10 cellular contexts compared by ENCODE assay signal in the genomic region with DNA sequence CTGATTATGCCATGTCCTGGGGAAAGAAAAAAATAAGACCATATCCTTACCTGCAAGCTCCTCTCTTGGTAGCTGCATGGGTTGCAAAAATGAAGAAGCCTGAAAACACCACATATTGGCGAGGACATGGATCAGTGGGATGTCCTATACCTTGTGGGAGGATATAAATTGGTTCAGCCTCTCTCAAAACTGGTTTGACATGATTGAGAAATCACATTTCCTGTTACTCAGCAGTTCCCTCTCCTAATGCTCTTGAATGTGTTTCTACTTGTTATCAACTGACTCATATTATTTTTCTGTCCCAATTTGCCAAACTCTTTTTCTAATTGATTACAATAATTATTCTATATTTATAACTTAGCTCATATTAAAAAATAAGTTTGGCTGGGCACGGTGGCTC.
DNase-seq lines count a peak whose midpoint lies in the region; ATAC-seq, FAIRE-seq and TF ChIP-seq lines count a peak whose summit lies in the region.
"Had no signal": no experiment of that assay in that cellular context is flagged by ENCODE, and none has a peak within 500 bp of the region (broad histone marks: within the 10 kb centered on the region; RNA-seq: fewer than 3 reads in every experiment).

No MANE protein-coding gene starts in this region.

- no peak for FAIRE-seq in RCC 7860 (lab: Jason Lieb, UNC)

- DNase-seq in GM23338 (ENCODE audit: low spot score) (no peak), NCI-H460 (ENCODE audit: extremely low read depth, low read depth) (peak; percentile 9), epithelial cell of esophagus (ENCODE audit: low read depth) (peak; percentile 95), skeletal muscle cell (ENCODE audit: low read depth) (peak; percentile 48), RCC 7860 (ENCODE audit: low spot score) (no peak)
- DNase-seq in stimulated activated naive CD4-positive, alpha-beta T cell (lab: John Stamatoyannopoulos, UW): no peak
- DNase-seq: activated CD4-positive, alpha-beta T cell treated with anti-CD3 and anti-CD28 coated beads, Interleukin-2, amount 50 U/mL, for 48 hours; NCI-H524 had no signal

- H3K4me3 Mint-ChIP-seq in GM23338: no peak overlapping the region

- H3K27me3 ChIP-seq in GM23338 (ENCODE audit: insufficient read depth): no peaks in the 10 kb centered on the region

- H2AFZ ChIP-seq in GM23338: no peak overlapping the region

- H3K79me2 ChIP-seq in GM23338 (replicated peaks; ENCODE audit: insufficient read depth): no peaks in the 10 kb centered on the region

- no peaks in the 10 kb centered on the region for H3F3A ChIP-seq in GM23338 (replicated peaks; ENCODE audit: low read depth)

- no peaks in the 10 kb centered on the region for H3K9me2 ChIP-seq in GM23338 (ENCODE audit: insufficient read depth)

- no peaks in the 10 kb centered on the region for H3K4me1 ChIP-seq in GM23338 (ENCODE audit: insufficient read depth)

- no peaks in the 10 kb centered on the region for H3K9me3 Mint-ChIP-seq in GM23338

- ATAC-seq in GM23338: no peak
- no peak for ATAC-seq in GM18511 (IDR thresholded peaks at IDR 0.05; ENCODE audit: unreplicated experiment)
- ATAC-seq: activated naive CD4-positive, alpha-beta T cell treated with anti-CD3 and anti-CD28 coated beads, Interleukin-2, amount 50 U/mL, for 72 hours had no signal

- H3K27me3 Mint-ChIP-seq in GM23338 (ENCODE audit: insufficient read depth, low read depth, poor library complexity): no peaks in the 10 kb centered on the region

- H3K4me1 Mint-ChIP-seq in GM23338: peaks cover 5% of the 10 kb centered on the region; the same call in 1 of the 3 replicates

- peak overlapping the region; percentile 5; the same call in 1 of the 2 replicates for H3K27ac Mint-ChIP-seq in GM23338
- H3K27ac Mint-ChIP-seq: activated naive CD4-positive, alpha-beta T cell treated with anti-CD3 and anti-CD28 coated beads, Interleukin-2, amount 50 U/mL, for 72 hours had no signal

- H3K36me3 ChIP-seq in GM23338 (ENCODE audit: insufficient read depth): no peaks in the 10 kb centered on the region; the same call in 1 of the 2 replicates

- H3K4me3 ChIP-seq in GM23338 (no peak overlapping the region), epithelial cell of esophagus (ENCODE audit: low read length) (peak overlapping the region; percentile 34), skeletal muscle cell (ENCODE audit: low read depth, low read length) (no peak overlapping the region)

- TF ChIP-seq CTCF in GM23338 (conservative IDR thresholded peaks at IDR 0.05; ENCODE audit: low read depth in 2 of 2) (no peak), epithelial cell of esophagus (IDR thresholded peaks at IDR 0.05; ENCODE audit: insufficient read depth, low read depth, low read length, missing control alignments) (no peak)

- no peaks in the 10 kb centered on the region for H4K20me1 ChIP-seq in GM23338 (replicated peaks; ENCODE audit: insufficient read depth)

- H3K4me2 ChIP-seq in GM23338: no peak overlapping the region

- no peak overlapping the region for H3K27ac ChIP-seq in GM23338 (ENCODE audit: low read depth)

- H3K36me3 Mint-ChIP-seq in GM23338 (ENCODE audit: low read depth): no peaks in the 10 kb centered on the region

TF ChIP-seq in GM23338, 12 proteins besides CTCF, POLR2A, EP300 and RAD21 (continues in another document):
- TF ChIP-seq STAT1 (IDR thresholded peaks at IDR 0.05; ENCODE audit: unreplicated experiment) (no peak), ZNF114 (CRISPR knock-in tag; IDR thresholded peaks at IDR 0.05) (no peak), ZNF331 (CRISPR knock-in tag; IDR thresholded peaks at IDR 0.05; ENCODE audit: low read depth) (no peak), NANOG (IDR thresholded peaks at IDR 0.05; ENCODE audit: borderline replicate concordance) (no peak), CREB1 (CRISPR knock-in tag; IDR thresholded peaks at IDR 0.05; ENCODE audit: low read depth) (no peak), JUNB (IDR thresholded peaks at IDR 0.05; ENCODE audit: unreplicated experiment) (no peak)
- TF ChIP-seq, protein P1, sequence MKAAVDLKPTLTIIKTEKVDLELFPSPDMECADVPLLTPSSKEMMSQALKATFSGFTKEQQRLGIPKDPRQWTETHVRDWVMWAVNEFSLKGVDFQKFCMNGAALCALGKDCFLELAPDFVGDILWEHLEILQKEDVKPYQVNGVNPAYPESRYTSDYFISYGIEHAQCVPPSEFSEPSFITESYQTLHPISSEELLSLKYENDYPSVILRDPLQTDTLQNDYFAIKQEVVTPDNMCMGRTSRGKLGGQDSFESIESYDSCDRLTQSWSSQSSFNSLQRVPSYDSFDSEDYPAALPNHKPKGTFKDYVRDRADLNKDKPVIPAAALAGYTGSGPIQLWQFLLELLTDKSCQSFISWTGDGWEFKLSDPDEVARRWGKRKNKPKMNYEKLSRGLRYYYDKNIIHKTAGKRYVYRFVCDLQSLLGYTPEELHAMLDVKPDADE (IDR thresholded peaks at IDR 0.05): no peak
- TF ChIP-seq, protein P2, sequence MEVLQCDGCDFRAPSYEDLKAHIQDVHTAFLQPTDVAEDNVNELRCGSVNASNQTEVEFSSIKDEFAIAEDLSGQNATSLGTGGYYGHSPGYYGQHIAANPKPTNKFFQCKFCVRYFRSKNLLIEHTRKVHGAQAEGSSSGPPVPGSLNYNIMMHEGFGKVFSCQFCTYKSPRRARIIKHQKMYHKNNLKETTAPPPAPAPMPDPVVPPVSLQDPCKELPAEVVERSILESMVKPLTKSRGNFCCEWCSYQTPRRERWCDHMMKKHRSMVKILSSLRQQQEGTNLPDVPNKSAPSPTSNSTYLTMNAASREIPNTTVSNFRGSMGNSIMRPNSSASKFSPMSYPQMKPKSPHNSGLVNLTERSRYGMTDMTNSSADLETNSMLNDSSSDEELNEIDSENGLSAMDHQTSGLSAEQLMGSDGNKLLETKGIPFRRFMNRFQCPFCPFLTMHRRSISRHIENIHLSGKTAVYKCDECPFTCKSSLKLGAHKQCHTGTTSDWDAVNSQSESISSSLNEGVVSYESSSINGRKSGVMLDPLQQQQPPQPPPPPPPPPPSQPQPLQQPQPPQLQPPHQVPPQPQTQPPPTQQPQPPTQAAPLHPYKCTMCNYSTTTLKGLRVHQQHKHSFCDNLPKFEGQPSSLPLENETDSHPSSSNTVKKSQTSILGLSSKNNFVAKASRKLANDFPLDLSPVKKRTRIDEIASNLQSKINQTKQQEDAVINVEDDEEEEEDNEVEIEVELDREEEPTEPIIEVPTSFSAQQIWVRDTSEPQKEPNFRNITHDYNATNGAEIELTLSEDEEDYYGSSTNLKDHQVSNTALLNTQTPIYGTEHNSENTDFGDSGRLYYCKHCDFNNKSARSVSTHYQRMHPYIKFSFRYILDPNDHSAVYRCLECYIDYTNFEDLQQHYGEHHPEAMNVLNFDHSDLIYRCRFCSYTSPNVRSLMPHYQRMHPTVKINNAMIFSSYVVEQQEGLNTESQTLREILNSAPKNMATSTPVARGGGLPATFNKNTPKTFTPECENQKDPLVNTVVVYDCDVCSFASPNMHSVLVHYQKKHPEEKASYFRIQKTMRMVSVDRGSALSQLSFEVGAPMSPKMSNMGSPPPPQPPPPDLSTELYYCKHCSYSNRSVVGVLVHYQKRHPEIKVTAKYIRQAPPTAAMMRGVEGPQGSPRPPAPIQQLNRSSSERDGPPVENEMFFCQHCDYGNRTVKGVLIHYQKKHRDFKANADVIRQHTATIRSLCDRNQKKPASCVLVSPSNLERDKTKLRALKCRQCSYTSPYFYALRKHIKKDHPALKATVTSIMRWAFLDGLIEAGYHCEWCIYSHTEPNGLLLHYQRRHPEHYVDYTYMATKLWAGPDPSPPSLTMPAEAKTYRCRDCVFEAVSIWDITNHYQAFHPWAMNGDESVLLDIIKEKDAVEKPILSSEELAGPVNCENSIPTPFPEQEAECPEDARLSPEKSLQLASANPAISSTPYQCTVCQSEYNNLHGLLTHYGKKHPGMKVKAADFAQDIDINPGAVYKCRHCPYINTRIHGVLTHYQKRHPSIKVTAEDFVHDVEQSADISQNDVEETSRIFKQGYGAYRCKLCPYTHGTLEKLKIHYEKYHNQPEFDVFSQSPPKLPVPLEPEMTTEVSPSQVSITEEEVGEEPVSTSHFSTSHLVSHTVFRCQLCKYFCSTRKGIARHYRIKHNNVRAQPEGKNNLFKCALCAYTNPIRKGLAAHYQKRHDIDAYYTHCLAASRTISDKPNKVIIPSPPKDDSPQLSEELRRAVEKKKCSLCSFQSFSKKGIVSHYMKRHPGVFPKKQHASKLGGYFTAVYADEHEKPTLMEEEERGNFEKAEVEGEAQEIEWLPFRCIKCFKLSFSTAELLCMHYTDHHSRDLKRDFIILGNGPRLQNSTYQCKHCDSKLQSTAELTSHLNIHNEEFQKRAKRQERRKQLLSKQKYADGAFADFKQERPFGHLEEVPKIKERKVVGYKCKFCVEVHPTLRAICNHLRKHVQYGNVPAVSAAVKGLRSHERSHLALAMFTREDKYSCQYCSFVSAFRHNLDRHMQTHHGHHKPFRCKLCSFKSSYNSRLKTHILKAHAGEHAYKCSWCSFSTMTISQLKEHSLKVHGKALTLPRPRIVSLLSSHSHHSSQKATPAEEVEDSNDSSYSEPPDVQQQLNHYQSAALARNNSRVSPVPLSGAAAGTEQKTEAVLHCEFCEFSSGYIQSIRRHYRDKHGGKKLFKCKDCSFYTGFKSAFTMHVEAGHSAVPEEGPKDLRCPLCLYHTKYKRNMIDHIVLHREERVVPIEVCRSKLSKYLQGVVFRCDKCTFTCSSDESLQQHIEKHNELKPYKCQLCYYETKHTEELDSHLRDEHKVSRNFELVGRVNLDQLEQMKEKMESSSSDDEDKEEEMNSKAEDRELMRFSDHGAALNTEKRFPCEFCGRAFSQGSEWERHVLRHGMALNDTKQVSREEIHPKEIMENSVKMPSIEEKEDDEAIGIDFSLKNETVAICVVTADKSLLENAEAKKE (CRISPR knock-in tag; IDR thresholded peaks at IDR 0.05): no peak

Comparison
In these comparisons a context has a peak if more than half of its experiments do, and no peak if none do; other contexts are left out.
1. DNase-seq: peak in NCI-H460 (single experiment), epithelial cell of esophagus (single experiment) and skeletal muscle cell (single experiment); none in GM23338 (single experiment), RCC 7860 (single experiment) and stimulated activated naive CD4-positive, alpha-beta T cell (0 of 6).